Comparison of ENCODE assay signal across 8 cellular contexts in genomic region chr7:6106140-6106904, GRCh38. TPM values are rescaled to one million over a fixed set of nuclear protein-coding genes. Genes with fewer than 3 reads are reported as not detected.
DNase-seq lines count a peak whose midpoint lies in the region; ATAC-seq and TF ChIP-seq lines count a peak whose summit lies in the region.

No MANE protein-coding gene starts in this region.

- no peak overlapping the region; the same call in 1 of the 2 replicates for H2AFZ ChIP-seq in PC-9

- H3K36me3 ChIP-seq in PC-9 (ENCODE audit: low read depth) (0 out of 2 replicates have a peak, but pooled peaks cover 5% of the 10 kb centered on the region), iPS-20b (ENCODE audit: insufficient read depth, low read depth, low read length) (peaks cover 7% of the 10 kb centered on the region; the same call in 1 of the 2 replicates)

- H3K36me3 Mint-ChIP-seq in activated naive CD8-positive, alpha-beta T cell treated with anti-CD3 and anti-CD28 coated beads for 36 hours = peaks cover 10% of the 10 kb centered on the region

- intact Hi-C loops in PC-9 (cut with micrococcal nuclease; ENCODE audit: unreplicated experiment) = no loop called here

- H3K4me3 Mint-ChIP-seq in activated naive CD8-positive, alpha-beta T cell treated with anti-CD3 and anti-CD28 coated beads for 36 hours = peak overlapping the region; percentile 89

- H3K27me3 ChIP-seq in PC-9 (ENCODE audit: insufficient read depth, low read depth) (no peaks in the 10 kb centered on the region), iPS-20b (ENCODE audit: insufficient read depth, low read length) (no peaks in the 10 kb centered on the region)

- H3K4me1 Mint-ChIP-seq in activated naive CD8-positive, alpha-beta T cell treated with anti-CD3 and anti-CD28 coated beads for 36 hours = peaks cover 28% of the 10 kb centered on the region

- H3K27ac ChIP-seq in PC-9 (peak overlapping the region; percentile 27), iPS-20b (ENCODE audit: low read length) (no peak overlapping the region)

- H3K9me3 ChIP-seq in PC-9 (ENCODE audit: insufficient read depth, low read depth) (no peaks in the 10 kb centered on the region), iPS-20b (ENCODE audit: insufficient read depth, low read depth, low read length) (no peaks in the 10 kb centered on the region)

- peak overlapping the region; percentile 87 for H3K27ac Mint-ChIP-seq in activated naive CD8-positive, alpha-beta T cell treated with anti-CD3 and anti-CD28 coated beads for 36 hours

- H3K4me1 ChIP-seq in PC-9 (replicated peaks; ENCODE audit: insufficient read depth) (peaks cover 13% of the 10 kb centered on the region), iPS-20b (ENCODE audit: insufficient read depth, low read length) (peaks cover 6% of the 10 kb centered on the region; the same call in 1 of the 2 replicates)

- DNase-seq in stimulated activated CD4-positive, alpha-beta T cell treated with anti-CD3 and anti-CD28 coated beads, Interleukin-15, amount 100 ng/mL, for 24 hours = peak; percentile 37
- DNase-seq in stimulated activated CD4-positive, alpha-beta T cell treated with anti-CD3 and anti-CD28 coated beads, Interleukin-12 subunit alpha, Interleukin-12 subunit beta, amount 100 ng/mL, for 4 hours = no peak
- DNase-seq in PC-9 = peak in 1 of 2 experiments; percentile 22
- peak; percentile 17 for DNase-seq in activated naive CD8-positive, alpha-beta T cell treated with anti-CD3 and anti-CD28 coated beads for 36 hours
- peak; percentile 20 to 24 for DNase-seq in stimulated activated CD4-positive, alpha-beta T cell treated with anti-CD3 and anti-CD28 coated beads, Interleukin-2, amount 100 ng/mL, for 24 hours
- no peak for DNase-seq in ecto neural progenitor cell (ENCODE audit: low spot score)

- H3K79me2 ChIP-seq in PC-9 (ENCODE audit: low read depth) = peaks cover 70% of the 10 kb centered on the region

- H3K9me3 Mint-ChIP-seq in activated naive CD8-positive, alpha-beta T cell treated with anti-CD3 and anti-CD28 coated beads for 36 hours = no peaks in the 10 kb centered on the region

- no peaks in the 10 kb centered on the region for H3K27me3 Mint-ChIP-seq in activated naive CD8-positive, alpha-beta T cell treated with anti-CD3 and anti-CD28 coated beads for 36 hours

- peaks cover 30% of the 10 kb centered on the region for H4K20me1 ChIP-seq in PC-9 (ENCODE audit: insufficient read depth)

- peak overlapping the region; percentile 89; the same call in 1 of the 2 replicates for H3K9ac ChIP-seq in iPS-20b (ENCODE audit: low read depth, low read length)

- CTCF ChIA-PET in PC-9 (lab: Charles Lee) = interaction anchor here (0.6 to 1.0 kb wide), 5 partner anchors 49 to 611 kb away, joined by 3 to 6 read pairs (median 4); no protein-coding TSS in a partner anchor

- H3K4me3 ChIP-seq in PC-9 (peak overlapping the region; percentile 74), iPS-20b (ENCODE audit: low read length) (peak overlapping the region; percentile 97)

- H3K4me2 ChIP-seq in PC-9 = peak overlapping the region; percentile 96

- no peak; the same call in 1 of the 2 replicates for TF ChIP-seq CTCF in PC-9 (conservative IDR thresholded peaks at IDR 0.05)

- ATAC-seq in esophagus mucosa = no peak

- POLR2A ChIA-PET in PC-9 (lab: Charles Lee; ENCODE audit: unreplicated experiment) = interaction anchor here (0.5 to 0.8 kb wide), 6 partner anchors 11 to 236 kb away, joined by 3 to 14 read pairs (median 6); partner anchors contain the start of genes AIMP2 and PMS2

- TSS peak; percentile 47 for BruUV-seq in PC-9 (replicated peaks; lab: Mats Ljungman, UMichigan)

- H3F3A ChIP-seq in PC-9 (ENCODE audit: insufficient read depth, low read depth) = peaks cover 29% of the 10 kb centered on the region

- H3K9me2 ChIP-seq in PC-9 (ENCODE audit: insufficient read depth) = no peaks in the 10 kb centered on the region

RNA-seq across cellular contexts. Expression of gene USP42, which starts 1.6 kb away (rescaled TPM):
- 17.5 TPM in 2 replicates for total RNA-seq in PC-9 (2021)
- total RNA-seq in activated naive CD8-positive, alpha-beta T cell treated with anti-CD3 and anti-CD28 coated beads for 36 hours = 10 to 100 TPM; 11.9 to 12.9 TPM
- 5.5 TPM for total RNA-seq in esophagus mucosa

RNA-seq across cellular contexts. Expression of gene EIF2AK1, which starts 47.3 kb away (rescaled TPM):
- total RNA-seq in PC-9 (2021) (202 and 239 TPM in 2 replicates), esophagus mucosa (62.0 TPM)
- 100 to 1,000 TPM; 107 to 116 TPM for total RNA-seq in activated naive CD8-positive, alpha-beta T cell treated with anti-CD3 and anti-CD28 coated beads for 36 hours

Comparison
In these comparisons a context has a peak if more than half of its experiments do, and no peak if none do; other contexts are left out.
1. DNase-seq: peak in stimulated activated CD4-positive, alpha-beta T cell treated with anti-CD3 and anti-CD28 coated beads, Interleukin-15, amount 100 ng/mL, for 24 hours (single experiment), activated naive CD8-positive, alpha-beta T cell treated with anti-CD3 and anti-CD28 coated beads for 36 hours (single experiment) and stimulated activated CD4-positive, alpha-beta T cell treated with anti-CD3 and anti-CD28 coated beads, Interleukin-2, amount 100 ng/mL, for 24 hours (2 of 2); none in stimulated activated CD4-positive, alpha-beta T cell treated with anti-CD3 and anti-CD28 coated beads, Interleukin-12 subunit alpha, Interleukin-12 subunit beta, amount 100 ng/mL, for 4 hours (single experiment) and ecto neural progenitor cell (single experiment).